8 cellular contexts compared by ENCODE assay signal in the genomic region with DNA sequence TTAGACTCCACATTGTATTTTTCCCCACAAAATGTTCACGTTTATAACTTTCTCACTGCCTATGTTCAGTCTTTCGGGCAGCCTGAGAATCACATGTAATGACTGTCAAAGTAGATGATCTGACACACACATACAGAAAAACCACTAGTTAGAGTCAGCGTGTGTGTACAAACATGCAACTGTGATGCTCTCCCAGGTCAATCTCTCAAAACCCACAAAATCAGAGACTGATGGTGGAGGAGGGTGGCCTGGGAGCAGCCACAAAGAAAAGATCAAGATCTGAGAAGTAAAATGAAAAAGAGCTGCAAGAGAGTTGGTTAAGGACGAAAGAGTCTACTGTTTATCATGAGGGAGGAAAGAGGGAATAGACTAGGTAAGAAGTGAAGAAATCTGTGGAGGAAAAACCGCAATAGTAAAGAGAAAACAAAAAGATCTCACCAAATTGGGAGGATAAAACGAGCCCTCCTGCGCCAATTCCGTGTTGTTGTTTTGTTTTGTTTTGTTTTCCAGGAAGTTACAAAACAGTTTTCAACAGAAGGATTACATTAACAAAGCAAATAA. TPM values are rescaled to one million over a fixed set of nuclear protein-coding genes. Genes with fewer than 3 reads are reported as not detected.
A peak's percentile ranks its signal among the peaks of the same experiment; 100 is the strongest.
DNase-seq lines count a peak whose midpoint lies in the region; ATAC-seq and TF ChIP-seq lines count a peak whose summit lies in the region.

No MANE protein-coding gene starts in this region.

- peaks cover 22% of the 10 kb centered on the region for H3K36me3 Mint-ChIP-seq in stimulated activated naive CD8-positive, alpha-beta T cell treated with anti-CD3 and anti-CD28 coated beads, Interleukin-15, Interleukin-2, amounts not matched to agents 100 ng/mL and 50 ng/mL, for 24 hours (ENCODE audit: low read depth)

- no peak for TF ChIP-seq CTCF in astrocyte of the spinal cord (IDR thresholded peaks at IDR 0.05; ENCODE audit: low read depth, low read length)

- H3K4me1 ChIP-seq in mesodermal cell (ENCODE audit: control insufficient read depth, insufficient read depth, low read length, poor library complexity, severe bottlenecking), result peaks cover 31% of the 10 kb centered on the region

- no peak for ATAC-seq in stimulated activated naive CD8-positive, alpha-beta T cell treated with anti-CD3 and anti-CD28 coated beads, Interleukin-15, Interleukin-2, amounts not matched to agents 100 U/mL and 50 U/mL, for 24 hours
- ATAC-seq in GM21390 (IDR thresholded peaks at IDR 0.05; ENCODE audit: unreplicated experiment) (no peak), HG03280 (IDR thresholded peaks at IDR 0.05; ENCODE audit: unreplicated experiment) (no peak), GM21576 (IDR thresholded peaks at IDR 0.05; ENCODE audit: unreplicated experiment) (no peak), GM19395 (IDR thresholded peaks at IDR 0.05; ENCODE audit: unreplicated experiment) (no peak)

- no peaks in the 10 kb centered on the region for H3K9me3 ChIP-seq in mesodermal cell (ENCODE audit: control insufficient read depth, low read length)

- in situ Hi-C loops in astrocyte of the spinal cord (cut with HindIII; ENCODE audit: low sequenced_read_pairs), result no loop called here

- DNase-seq in stimulated activated naive CD8-positive, alpha-beta T cell treated with anti-CD3 and anti-CD28 coated beads, Interleukin-15, Interleukin-2, amounts not matched to agents 100 U/mL and 50 U/mL, for 24 hours, result no peak
- DNase-seq in astrocyte of the spinal cord (ENCODE audit: low read depth, low spot score), result peak; percentile 22

- H3K4me3 ChIP-seq in astrocyte of the spinal cord (ENCODE audit: low read depth, low read length) (peak overlapping the region; percentile 87), mesodermal cell (ENCODE audit: extremely low read depth, insufficient read depth, low read length, poor library complexity, severe bottlenecking) (peak overlapping the region; percentile 73)

- no peaks in the 10 kb centered on the region for H3K9me3 Mint-ChIP-seq in stimulated activated naive CD8-positive, alpha-beta T cell treated with anti-CD3 and anti-CD28 coated beads, Interleukin-15, Interleukin-2, amounts not matched to agents 100 ng/mL and 50 ng/mL, for 24 hours

- H3K36me3 ChIP-seq in mesodermal cell (ENCODE audit: control insufficient read depth, insufficient read depth, low read length), result peaks cover 16% of the 10 kb centered on the region

- H3K4me1 Mint-ChIP-seq in stimulated activated naive CD8-positive, alpha-beta T cell treated with anti-CD3 and anti-CD28 coated beads, Interleukin-15, Interleukin-2, amounts not matched to agents 100 ng/mL and 50 ng/mL, for 24 hours (ENCODE audit: low read depth), result peaks cover 53% of the 10 kb centered on the region

- peak overlapping the region; percentile 89 for H3K27ac Mint-ChIP-seq in stimulated activated naive CD8-positive, alpha-beta T cell treated with anti-CD3 and anti-CD28 coated beads, Interleukin-15, Interleukin-2, amounts not matched to agents 100 ng/mL and 50 ng/mL, for 24 hours

- WGBS in mesodermal cell (ENCODE audit: insufficient coverage in 2 of 2), 2 experiments, result 22 to 28% methylated on average over 2 of the region's 8 CpGs

- peaks cover under 1% of the 10 kb centered on the region for H3K27me3 Mint-ChIP-seq in stimulated activated naive CD8-positive, alpha-beta T cell treated with anti-CD3 and anti-CD28 coated beads, Interleukin-15, Interleukin-2, amounts not matched to agents 100 ng/mL and 50 ng/mL, for 24 hours

- peak overlapping the region; percentile 92 for H3K4me3 Mint-ChIP-seq in stimulated activated naive CD8-positive, alpha-beta T cell treated with anti-CD3 and anti-CD28 coated beads, Interleukin-15, Interleukin-2, amounts not matched to agents 100 ng/mL and 50 ng/mL, for 24 hours

- no peak overlapping the region for H3K27ac ChIP-seq in mesodermal cell (ENCODE audit: low read depth, low read length, severe bottlenecking)

RNA-seq across cellular contexts. Expression of gene EGLN1, which starts 2.3 kb away (rescaled TPM):
- 24.7 TPM for polyA plus RNA-seq in mesodermal cell (2013, experiment 1 of 2)
- 26.2 TPM for polyA plus RNA-seq in mesodermal cell (2013, experiment 2 of 2)
